In genomic region chr4:89486042-89486441, GRCh38 we compare ENCODE assay signal across 8 cellular contexts.
A peak's percentile ranks its signal among the peaks of the same experiment; 100 is the strongest.
DNase-seq lines count a peak whose midpoint lies in the region; ATAC-seq lines count a peak whose summit lies in the region.

No MANE protein-coding gene starts in this region.

- DNase-seq in ELR (ENCODE audit: low read depth) (peak; percentile 41), SK-N-DZ (ENCODE audit: low spot score) (peak; percentile 8), left kidney (ENCODE audit: low read depth, low spot score) (peak; percentile 44), NOMO-1 treated with dmso at 0.1 percent for 144 hours (lab: John Stamatoyannopoulos, UW; ENCODE audit: unreplicated experiment) (no peak), NOMO-1 treated with DMSO at 0.1 percent for 48 hours (lab: John Stamatoyannopoulos, UW; ENCODE audit: unreplicated experiment) (no peak), retina (no peak)

- ATAC-seq in HG02798 (IDR thresholded peaks at IDR 0.05; ENCODE audit: poor library complexity, unreplicated experiment) (peak; percentile 44), HG03280 (IDR thresholded peaks at IDR 0.05; ENCODE audit: unreplicated experiment) (no peak)

Comparison
In these comparisons a context has a peak if more than half of its experiments do, and no peak if none do; other contexts are left out.
1. DNase-seq: peak in ELR (single experiment), SK-N-DZ (single experiment) and left kidney (single experiment); none in NOMO-1 treated with dmso at 0.1 percent for 144 hours (single experiment), NOMO-1 treated with DMSO at 0.1 percent for 48 hours (single experiment) and retina (single experiment).